In the genomic region with DNA sequence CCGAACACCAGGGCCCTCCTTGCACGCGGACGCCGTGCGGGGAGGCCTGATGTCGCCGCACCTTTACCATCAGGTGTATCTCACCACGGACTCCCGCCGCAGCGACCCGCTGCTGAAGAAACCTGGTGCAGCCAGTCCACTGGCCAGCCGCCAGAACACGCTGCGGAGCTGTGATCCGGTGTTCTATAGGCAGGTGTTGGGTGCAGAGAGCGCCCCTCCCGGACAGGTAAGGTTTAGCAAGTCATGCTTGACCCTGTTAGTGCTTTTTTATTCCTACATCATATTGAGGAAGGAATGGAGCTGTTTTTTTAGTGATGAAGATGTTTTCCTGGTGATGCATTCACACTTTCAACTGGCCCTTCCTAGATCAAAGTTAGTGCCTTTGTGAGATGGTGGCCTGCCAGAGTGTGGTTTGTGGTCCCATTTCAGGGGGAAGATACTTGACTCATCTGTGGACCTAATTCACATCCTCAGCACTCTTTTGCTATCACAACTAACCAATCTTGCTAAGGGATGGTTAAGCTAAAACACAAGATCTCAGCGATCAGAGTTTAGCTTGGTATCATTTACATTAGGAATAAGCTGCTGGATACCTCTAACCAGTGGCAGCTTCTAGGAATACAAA, we compare ENCODE assay signal across 1 cellular context.
TF ChIP-seq lines count a peak whose summit lies in the region.

No MANE protein-coding gene starts in this region.

TF ChIP-seq in H1, 55 proteins besides CTCF, POLR2A, EP300 and RAD21:
- TF ChIP-seq NANOG (IDR thresholded peaks at IDR 0.05; ENCODE audit: insufficient read depth, low read depth, low read length, poor library complexity, severe bottlenecking) (no peak), CTBP2 (IDR thresholded peaks at IDR 0.05; ENCODE audit: borderline replicate concordance, insufficient read depth, insufficient read length, low read length) (no peak), MAFK (IDR thresholded peaks at IDR 0.05; ENCODE audit: low read depth, low read length) (peak; percentile 54; the same call in 1 of the 2 replicates), GABPA (IDR thresholded peaks at IDR 0.05; ENCODE audit: borderline replicate concordance, insufficient read depth, low read length) (0 out of 2 replicates have a peak, but pooled peaks have one; percentile 40), ATF3 (IDR thresholded peaks at IDR 0.05; ENCODE audit: insufficient read depth, low read depth, low read length) (no peak), PHF8 (conservative IDR thresholded peaks at IDR 0.05; ENCODE audit: low read depth, low read length) (no peak), CREB1 (IDR thresholded peaks at IDR 0.05) (peak; percentile 58; the same call in 1 of the 2 replicates), TCF12 (IDR thresholded peaks at IDR 0.05; ENCODE audit: low read depth, low read length) (peak; percentile 70; the same call in 1 of the 2 replicates), HDAC2 (IDR thresholded peaks at IDR 0.05; ENCODE audit: borderline replicate concordance in 1 of 2, low read depth in 2 of 2, low read length in 2 of 2) (no peak), CHD2 (IDR thresholded peaks at IDR 0.05; ENCODE audit: low read length) (peak; percentile 17; the same call in 1 of the 2 replicates), RFX5 (IDR thresholded peaks at IDR 0.05; ENCODE audit: borderline replicate concordance, low read depth, low read length) (peak; percentile 33; the same call in 1 of the 2 replicates), E2F6 (IDR thresholded peaks at IDR 0.05) (peak; percentile 92), CHD1 (IDR thresholded peaks at IDR 0.05; ENCODE audit: low read depth, low read length) (no peak), SIN3A (conservative IDR thresholded peaks at IDR 0.05 in 1 of 2, IDR thresholded peaks at IDR 0.05 in 1 of 2; ENCODE audit: low read depth in 1 of 2, low read length in 2 of 2) (0 out of 4 replicates have a peak, but pooled peaks of 1 of the 2 experiments have one; percentile 52), SP4 (IDR thresholded peaks at IDR 0.05; ENCODE audit: low read length) (no peak)
- TF ChIP-seq, protein P1, sequence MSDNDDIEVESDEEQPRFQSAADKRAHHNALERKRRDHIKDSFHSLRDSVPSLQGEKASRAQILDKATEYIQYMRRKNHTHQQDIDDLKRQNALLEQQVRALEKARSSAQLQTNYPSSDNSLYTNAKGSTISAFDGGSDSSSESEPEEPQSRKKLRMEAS (IDR thresholded peaks at IDR 0.05) = peak; percentile 89
- TF ChIP-seq, protein P2, sequence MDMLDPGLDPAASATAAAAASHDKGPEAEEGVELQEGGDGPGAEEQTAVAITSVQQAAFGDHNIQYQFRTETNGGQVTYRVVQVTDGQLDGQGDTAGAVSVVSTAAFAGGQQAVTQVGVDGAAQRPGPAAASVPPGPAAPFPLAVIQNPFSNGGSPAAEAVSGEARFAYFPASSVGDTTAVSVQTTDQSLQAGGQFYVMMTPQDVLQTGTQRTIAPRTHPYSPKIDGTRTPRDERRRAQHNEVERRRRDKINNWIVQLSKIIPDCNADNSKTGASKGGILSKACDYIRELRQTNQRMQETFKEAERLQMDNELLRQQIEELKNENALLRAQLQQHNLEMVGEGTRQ (IDR thresholded peaks at IDR 0.05; ENCODE audit: low read length) = no peak
